In the genomic region with DNA sequence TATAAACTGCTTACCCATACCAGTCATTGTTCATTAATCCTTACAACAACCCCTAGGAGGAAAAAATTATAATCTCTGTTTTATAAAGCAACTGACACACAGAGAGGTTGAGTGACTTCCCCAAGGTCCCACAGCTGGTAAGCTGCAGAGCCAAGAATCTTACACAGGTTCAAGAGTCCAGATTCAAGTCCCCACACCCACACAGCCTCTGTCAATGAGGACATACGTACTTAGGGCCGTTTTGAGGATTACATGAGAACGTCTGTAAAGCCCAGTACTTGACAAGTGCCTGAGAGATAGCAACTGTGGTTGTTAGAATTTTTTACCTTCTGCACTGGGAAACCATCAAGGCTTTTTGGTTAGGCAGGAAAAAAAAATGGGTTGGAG, we compare ENCODE assay signal across 1 cellular context.
TF ChIP-seq lines count a peak whose summit lies in the region.

No MANE protein-coding gene starts in this region.

TF ChIP-seq in K562, 482 proteins besides CTCF, POLR2A, EP300 and RAD21 (continued from another document and continues in another):
- TF ChIP-seq ZBTB40 (IDR thresholded peaks at IDR 0.05), result peak; percentile 25; the same call in 1 of the 2 replicates
- no peak for TF ChIP-seq ZBTB40 (CRISPR knock-in tag; IDR thresholded peaks at IDR 0.05)
- no peak for TF ChIP-seq TCF7 (IDR thresholded peaks at IDR 0.05; ENCODE audit: borderline replicate concordance)
- no peak for TF ChIP-seq RBM14 (IDR thresholded peaks at IDR 0.05; ENCODE audit: borderline replicate concordance, insufficient read depth, low read depth, low read length)
- TF ChIP-seq, protein P1, sequence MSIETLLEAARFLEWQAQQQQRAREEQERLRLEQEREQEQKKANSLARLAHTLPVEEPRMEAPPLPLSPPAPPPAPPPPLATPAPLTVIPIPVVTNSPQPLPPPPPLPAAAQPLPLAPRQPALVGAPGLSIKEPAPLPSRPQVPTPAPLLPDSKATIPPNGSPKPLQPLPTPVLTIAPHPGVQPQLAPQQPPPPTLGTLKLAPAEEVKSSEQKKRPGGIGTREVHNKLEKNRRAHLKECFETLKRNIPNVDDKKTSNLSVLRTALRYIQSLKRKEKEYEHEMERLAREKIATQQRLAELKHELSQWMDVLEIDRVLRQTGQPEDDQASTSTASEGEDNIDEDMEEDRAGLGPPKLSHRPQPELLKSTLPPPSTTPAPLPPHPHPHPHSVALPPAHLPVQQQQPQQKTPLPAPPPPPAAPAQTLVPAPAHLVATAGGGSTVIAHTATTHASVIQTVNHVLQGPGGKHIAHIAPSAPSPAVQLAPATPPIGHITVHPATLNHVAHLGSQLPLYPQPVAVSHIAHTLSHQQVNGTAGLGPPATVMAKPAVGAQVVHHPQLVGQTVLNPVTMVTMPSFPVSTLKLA (conservative IDR thresholded peaks at IDR 0.05), result no peak
- no peak for TF ChIP-seq ZBTB34 (CRISPR knock-in tag; IDR thresholded peaks at IDR 0.05)
- peak; percentile 56 for TF ChIP-seq BRD9 (IDR thresholded peaks at IDR 0.05; ENCODE audit: low read depth, partially characterized antibody)
- no peak for TF ChIP-seq KAT2B (IDR thresholded peaks at IDR 0.05; ENCODE audit: low read depth, low read length)
- TF ChIP-seq RBM34 (IDR thresholded peaks at IDR 0.05; ENCODE audit: borderline replicate concordance, insufficient read depth, low read length), result no peak
- no peak for TF ChIP-seq ZNF146 (CRISPR knock-in tag; IDR thresholded peaks at IDR 0.05; ENCODE audit: unreplicated experiment)
- no peak for TF ChIP-seq TBL1XR1 (IDR thresholded peaks at IDR 0.05; ENCODE audit: low read length in 2 of 2)
- TF ChIP-seq, protein P2, sequence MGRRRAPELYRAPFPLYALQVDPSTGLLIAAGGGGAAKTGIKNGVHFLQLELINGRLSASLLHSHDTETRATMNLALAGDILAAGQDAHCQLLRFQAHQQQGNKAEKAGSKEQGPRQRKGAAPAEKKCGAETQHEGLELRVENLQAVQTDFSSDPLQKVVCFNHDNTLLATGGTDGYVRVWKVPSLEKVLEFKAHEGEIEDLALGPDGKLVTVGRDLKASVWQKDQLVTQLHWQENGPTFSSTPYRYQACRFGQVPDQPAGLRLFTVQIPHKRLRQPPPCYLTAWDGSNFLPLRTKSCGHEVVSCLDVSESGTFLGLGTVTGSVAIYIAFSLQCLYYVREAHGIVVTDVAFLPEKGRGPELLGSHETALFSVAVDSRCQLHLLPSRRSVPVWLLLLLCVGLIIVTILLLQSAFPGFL (CRISPR knock-in tag; IDR thresholded peaks at IDR 0.05), result no peak
- TF ChIP-seq GTF2B (IDR thresholded peaks at IDR 0.05; ENCODE audit: extremely low read depth, insufficient read length), result no peak
- TF ChIP-seq SAFB2 (IDR thresholded peaks at IDR 0.05; ENCODE audit: borderline replicate concordance, low read depth, low read length, severe bottlenecking), result no peak
- no peak for TF ChIP-seq CTBP1 (IDR thresholded peaks at IDR 0.05; ENCODE audit: borderline replicate concordance)
- TF ChIP-seq BCL6 (CRISPR knock-in tag; IDR thresholded peaks at IDR 0.05), result no peak
- TF ChIP-seq E2F1 (CRISPR knock-in tag; IDR thresholded peaks at IDR 0.05), result no peak
- TF ChIP-seq, protein P3, sequence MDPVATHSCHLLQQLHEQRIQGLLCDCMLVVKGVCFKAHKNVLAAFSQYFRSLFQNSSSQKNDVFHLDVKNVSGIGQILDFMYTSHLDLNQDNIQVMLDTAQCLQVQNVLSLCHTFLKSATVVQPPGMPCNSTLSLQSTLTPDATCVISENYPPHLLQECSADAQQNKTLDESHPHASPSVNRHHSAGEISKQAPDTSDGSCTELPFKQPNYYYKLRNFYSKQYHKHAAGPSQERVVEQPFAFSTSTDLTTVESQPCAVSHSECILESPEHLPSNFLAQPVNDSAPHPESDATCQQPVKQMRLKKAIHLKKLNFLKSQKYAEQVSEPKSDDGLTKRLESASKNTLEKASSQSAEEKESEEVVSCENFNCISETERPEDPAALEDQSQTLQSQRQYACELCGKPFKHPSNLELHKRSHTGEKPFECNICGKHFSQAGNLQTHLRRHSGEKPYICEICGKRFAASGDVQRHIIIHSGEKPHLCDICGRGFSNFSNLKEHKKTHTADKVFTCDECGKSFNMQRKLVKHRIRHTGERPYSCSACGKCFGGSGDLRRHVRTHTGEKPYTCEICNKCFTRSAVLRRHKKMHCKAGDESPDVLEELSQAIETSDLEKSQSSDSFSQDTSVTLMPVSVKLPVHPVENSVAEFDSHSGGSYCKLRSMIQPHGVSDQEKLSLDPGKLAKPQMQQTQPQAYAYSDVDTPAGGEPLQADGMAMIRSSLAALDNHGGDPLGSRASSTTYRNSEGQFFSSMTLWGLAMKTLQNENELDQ (CRISPR knock-in tag; IDR thresholded peaks at IDR 0.05; ENCODE audit: borderline replicate concordance), result no peak
- no peak for TF ChIP-seq THRA (IDR thresholded peaks at IDR 0.05)
- TF ChIP-seq HNRNPUL1 (IDR thresholded peaks at IDR 0.05; ENCODE audit: low read length), result no peak
- no peak for TF ChIP-seq PHF8 (IDR thresholded peaks at IDR 0.05; ENCODE audit: borderline replicate concordance, low read length)
- TF ChIP-seq ZNF57 (CRISPR knock-in tag; IDR thresholded peaks at IDR 0.05), result no peak
- no peak for TF ChIP-seq ZMIZ1 (IDR thresholded peaks at IDR 0.05; ENCODE audit: low read depth in 2 of 2, low read length in 2 of 2)
- TF ChIP-seq, protein P4, sequence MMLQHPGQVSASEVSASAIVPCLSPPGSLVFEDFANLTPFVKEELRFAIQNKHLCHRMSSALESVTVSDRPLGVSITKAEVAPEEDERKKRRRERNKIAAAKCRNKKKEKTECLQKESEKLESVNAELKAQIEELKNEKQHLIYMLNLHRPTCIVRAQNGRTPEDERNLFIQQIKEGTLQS (IDR thresholded peaks at IDR 0.05), result no peak
- TF ChIP-seq, protein P4 (CRISPR knock-in tag; conservative IDR thresholded peaks at IDR 0.05), result no peak
- TF ChIP-seq ZNF551 (CRISPR knock-in tag; IDR thresholded peaks at IDR 0.05), result no peak
- TF ChIP-seq SMAD1 (IDR thresholded peaks at IDR 0.05; ENCODE audit: low read depth, low read length, partially characterized antibody), result no peak
- TF ChIP-seq ZNF143 (CRISPR knock-in tag; IDR thresholded peaks at IDR 0.05), result no peak
- TF ChIP-seq RBM25 (IDR thresholded peaks at IDR 0.05; ENCODE audit: low read depth, low read length, severe bottlenecking), result peak; percentile 71
